In the genomic region with DNA sequence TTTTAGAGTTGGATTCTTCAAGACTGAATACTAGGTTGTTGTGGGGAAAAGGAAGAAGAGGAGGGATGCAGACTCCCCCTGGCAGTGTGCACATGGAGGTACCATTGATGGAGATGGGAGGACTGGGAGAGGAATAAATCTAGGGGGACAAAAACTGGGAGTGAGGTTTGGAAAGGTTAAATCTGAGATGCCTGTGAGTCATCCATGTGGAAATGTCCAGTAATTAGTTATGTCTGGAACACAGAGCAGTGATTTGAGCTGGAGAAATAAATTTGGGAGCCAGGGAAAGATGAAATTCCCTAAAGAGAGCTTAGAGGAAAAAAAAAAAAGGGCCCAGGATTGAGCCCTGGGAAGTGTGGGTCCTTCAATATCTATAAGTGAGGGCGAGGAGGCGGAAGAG, we compare ENCODE assay signal across 15 cellular contexts. TPM values are rescaled to one million over a fixed set of nuclear protein-coding genes. Genes with fewer than 3 reads are reported as not detected.
A peak's percentile ranks its signal among the peaks of the same experiment; 100 is the strongest.
DNase-seq lines count a peak whose midpoint lies in the region; ATAC-seq and TF ChIP-seq lines count a peak whose summit lies in the region.
"Had no signal": no experiment of that assay in that cellular context is flagged by ENCODE, and none has a peak within 500 bp of the region (broad histone marks: within the 10 kb centered on the region; RNA-seq: fewer than 3 reads in every experiment).

No MANE protein-coding gene starts in this region.

- peaks cover 7% of the 10 kb centered on the region for H3K27me3 Mint-ChIP-seq in type B pancreatic cell

- peak in 1 of 8 donors; percentile 14 for ATAC-seq in heart right ventricle
- no peak for ATAC-seq in Right ventricle myocardium inferior
- no peak for ATAC-seq in GM21737 (IDR thresholded peaks at IDR 0.05; ENCODE audit: unreplicated experiment)

- H3K4me3 ChIP-seq in heart right ventricle (no peak overlapping the region), breast epithelium (no peak overlapping the region), muscle layer of duodenum (ENCODE audit: low read depth in 1 of 2, low read length in 2 of 2) (no peak overlapping the region)

- TF ChIP-seq CTCF in heart right ventricle (IDR thresholded peaks at IDR 0.05): no peak
- TF ChIP-seq CTCF in breast epithelium (IDR thresholded peaks at IDR 0.05): no peak
- no peak for TF ChIP-seq CTCF in type B pancreatic cell (conservative IDR thresholded peaks at IDR 0.05)

- TF ChIP-seq POLR2A in breast epithelium (IDR thresholded peaks at IDR 0.05): no peak

- DNase-seq in heart right ventricle: no peak
- no peak for DNase-seq in Right ventricle myocardium inferior (ENCODE audit: missing footprints)
- DNase-seq in breast epithelium (ENCODE audit: low spot score in 2 of 2): no peak
- no peak for DNase-seq in type B pancreatic cell (ENCODE audit: extremely low spot score, unreplicated experiment)
- DNase-seq in stimulated activated CD4-positive, alpha-beta T cell treated with anti-CD3 and anti-CD28 coated beads, Interleukin-2, amount 100 ng/mL, for 48 hours: no peak
- DNase-seq in HK-2 (ENCODE audit: unreplicated experiment): no peak
- DNase-seq: ACHN; activated CD4-positive, alpha-beta T cell treated with anti-CD3 and anti-CD28 coated beads, Interleukin-2, amount 50 U/mL, for 4 hours; activated effector memory CD4-positive, alpha-beta T cell treated with anti-CD3 and anti-CD28 coated beads, Interleukin-2, amount 50 U/mL, for 16 hours; caudate nucleus; NCI-H1105 treated with DMSO at 0.1 percent for 48 hours; T-helper 2 cell had no signal

- H3K36me3 ChIP-seq in heart right ventricle (peaks cover 0 to 36% (median 4%) of the 10 kb centered on the region in 9 donors), breast epithelium (no peaks in the 10 kb centered on the region), muscle layer of duodenum (ENCODE audit: control insufficient read depth in 1 of 2, insufficient read depth in 2 of 2, low read length in 2 of 2) (peaks cover 0 to 5% of the 10 kb centered on the region in 2 donors)

- H3K9me3 Mint-ChIP-seq in type B pancreatic cell: peaks cover 5% of the 10 kb centered on the region

- H3K27me3 ChIP-seq in heart right ventricle: peaks cover 0 to 4% (median 0%) of the 10 kb centered on the region in 7 donors
- H3K27me3 ChIP-seq in breast epithelium: no peaks in the 10 kb centered on the region
- no peaks in the 10 kb centered on the region for H3K27me3 ChIP-seq in muscle layer of duodenum (ENCODE audit: low read depth, low read length)

- peak overlapping the region; percentile 42 for H3K27ac Mint-ChIP-seq in type B pancreatic cell

- H3K4me1 ChIP-seq in heart right ventricle (peaks cover 7 to 61% (median 27%) of the 10 kb centered on the region in 9 donors), breast epithelium (no peaks in the 10 kb centered on the region), muscle layer of duodenum (ENCODE audit: control insufficient read depth in 1 of 2, insufficient read depth in 2 of 2, low read length in 2 of 2) (peaks cover 8 to 68% of the 10 kb centered on the region in 2 donors)

- peaks cover 34% of the 10 kb centered on the region for H3K4me1 Mint-ChIP-seq in type B pancreatic cell (ENCODE audit: unreplicated experiment)

- peaks cover 6% of the 10 kb centered on the region for H3K36me3 Mint-ChIP-seq in type B pancreatic cell

- peak overlapping the region; percentile 19 for H3K4me3 Mint-ChIP-seq in type B pancreatic cell

- peaks cover 0 to 5% (median 0%) of the 10 kb centered on the region in 11 donors for H3K9me3 ChIP-seq in heart right ventricle
- H3K9me3 ChIP-seq in breast epithelium: no peaks in the 10 kb centered on the region
- no peaks in the 10 kb centered on the region for H3K9me3 ChIP-seq in muscle layer of duodenum (ENCODE audit: control insufficient read depth in 1 of 2, low read length in 2 of 2)

- intact Hi-C loops in heart right ventricle (cut with DNase I): loop anchor here in 2 of 10 donors (10.0 kb wide), 2 partner anchors 146 to 206 kb away; partner anchors contain the start of gene OR2S2 (in 2 of the 2)
- intact Hi-C loops in Right ventricle myocardium inferior (cut with DNase I): no loop called here
- intact Hi-C loops in breast epithelium (cut with DNase I; ENCODE audit: low total_unique reads): loop anchor here (10.0 kb wide), 1 partner anchor 56 kb away; no protein-coding TSS in a partner anchor

- WGBS in heart right ventricle, 2 donors: 85 to 87% methylated on average over 2 of the region's 2 CpGs

- peak overlapping the region in 6 of 10 donors; percentile 32 to 90 (median 68) for H3K27ac ChIP-seq in heart right ventricle
- peak overlapping the region; percentile 57 to 84 for H3K27ac ChIP-seq in breast epithelium
- H3K27ac ChIP-seq in muscle layer of duodenum (ENCODE audit: low read length): peak overlapping the region; percentile 78

RNA-seq across cellular contexts. Expression of gene CCIN, which starts 8.0 kb away (rescaled TPM):
- total RNA-seq in heart right ventricle (under 1 TPM in 1 of 10 donors, not detected in 9; 0.15 TPM), Right ventricle myocardium inferior (not detected), breast epithelium (under 1 TPM in 1 of 3 donors, not detected in 2; 0.80 TPM), type B pancreatic cell (ENCODE audit: low replicate concordance) (not detected in 2 replicates)
- under 1 TPM in 1 of 2 donors, not detected in 1; 0.12 TPM for polyA plus RNA-seq in heart right ventricle
- total RNA-seq: ureter had no signal

RNA-seq across cellular contexts. Expression of gene GLIPR2, which starts 24.7 kb away (rescaled TPM):
- 10 to 100 TPM in 2 of 10 donors, 1 to 10 TPM in 8; 4.7 to 19.2 (median 5.8) TPM for total RNA-seq in heart right ventricle
- polyA plus RNA-seq in heart right ventricle: 10 to 100 TPM in 1 of 2 donors, 1 to 10 TPM in 1; 8.0 to 13.9 TPM
- total RNA-seq in Right ventricle myocardium inferior: 8.9 TPM
- 10 to 100 TPM; 16.5 to 57.4 (median 26.9) TPM for total RNA-seq in breast epithelium
- total RNA-seq in type B pancreatic cell (ENCODE audit: low replicate concordance): 4.6 and 17.8 TPM in 2 replicates

RNA-seq across cellular contexts. Expression of gene CLTA, which starts 29.5 kb away (rescaled TPM):
- total RNA-seq in heart right ventricle: 10 to 100 TPM; 44.5 to 80.4 (median 48.8) TPM
- 100 to 1,000 TPM in 1 of 2 donors, 10 to 100 TPM in 1; 34.3 to 138 TPM for polyA plus RNA-seq in heart right ventricle
- total RNA-seq in Right ventricle myocardium inferior: 69.4 TPM
- 100 to 1,000 TPM; 177 to 202 (median 178) TPM for total RNA-seq in breast epithelium
- total RNA-seq in type B pancreatic cell (ENCODE audit: low replicate concordance): 220 and 233 TPM in 2 replicates
